1 cellular context compared by ENCODE assay signal in the genomic region with DNA sequence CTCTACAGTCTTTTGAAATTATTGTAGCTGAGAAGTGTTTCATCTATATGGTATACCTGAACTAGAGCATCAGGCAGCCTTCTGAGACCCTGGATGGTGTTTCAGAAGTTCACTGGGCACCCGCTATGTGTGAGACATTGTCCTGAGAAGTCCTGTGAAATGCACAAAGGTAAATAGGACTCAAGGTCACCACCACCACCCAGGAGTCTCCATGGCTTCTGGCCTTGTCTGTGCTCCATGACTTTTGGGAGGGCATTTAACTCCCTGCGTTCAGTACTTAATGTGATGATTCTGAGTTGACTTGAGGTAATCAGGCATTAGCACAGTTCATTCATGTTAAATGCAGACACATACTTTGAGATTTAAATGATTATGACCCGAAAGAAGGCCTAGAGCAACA.
TF ChIP-seq lines count a peak whose summit lies in the region.

No MANE protein-coding gene starts in this region.

TF ChIP-seq in endothelial cell of umbilical vein, 7 proteins besides CTCF, POLR2A, EP300 and RAD21:
- TF ChIP-seq MYC (IDR thresholded peaks at IDR 0.05; ENCODE audit: low read depth, low read length) (no peak), POLR2AphosphoS5 (IDR thresholded peaks at IDR 0.05; ENCODE audit: insufficient read depth, low read depth, low read length) (no peak), FOS (IDR thresholded peaks at IDR 0.05; ENCODE audit: borderline replicate concordance, insufficient read depth, low read length) (no peak), GATA2 (IDR thresholded peaks at IDR 0.05; ENCODE audit: insufficient read depth, insufficient read length, low read depth, low read length) (no peak), EZH2 (IDR thresholded peaks at IDR 0.05; ENCODE audit: borderline replicate concordance, low read depth, low read length, severe bottlenecking) (no peak), JUN (IDR thresholded peaks at IDR 0.05; ENCODE audit: borderline replicate concordance, insufficient read depth, insufficient read length, low read depth) (no peak)
- TF ChIP-seq, protein P1, sequence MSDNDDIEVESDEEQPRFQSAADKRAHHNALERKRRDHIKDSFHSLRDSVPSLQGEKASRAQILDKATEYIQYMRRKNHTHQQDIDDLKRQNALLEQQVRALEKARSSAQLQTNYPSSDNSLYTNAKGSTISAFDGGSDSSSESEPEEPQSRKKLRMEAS (IDR thresholded peaks at IDR 0.05; ENCODE audit: insufficient read depth, insufficient read length) = no peak
